ENCODE assay signal across 1 cellular context in the genomic region with DNA sequence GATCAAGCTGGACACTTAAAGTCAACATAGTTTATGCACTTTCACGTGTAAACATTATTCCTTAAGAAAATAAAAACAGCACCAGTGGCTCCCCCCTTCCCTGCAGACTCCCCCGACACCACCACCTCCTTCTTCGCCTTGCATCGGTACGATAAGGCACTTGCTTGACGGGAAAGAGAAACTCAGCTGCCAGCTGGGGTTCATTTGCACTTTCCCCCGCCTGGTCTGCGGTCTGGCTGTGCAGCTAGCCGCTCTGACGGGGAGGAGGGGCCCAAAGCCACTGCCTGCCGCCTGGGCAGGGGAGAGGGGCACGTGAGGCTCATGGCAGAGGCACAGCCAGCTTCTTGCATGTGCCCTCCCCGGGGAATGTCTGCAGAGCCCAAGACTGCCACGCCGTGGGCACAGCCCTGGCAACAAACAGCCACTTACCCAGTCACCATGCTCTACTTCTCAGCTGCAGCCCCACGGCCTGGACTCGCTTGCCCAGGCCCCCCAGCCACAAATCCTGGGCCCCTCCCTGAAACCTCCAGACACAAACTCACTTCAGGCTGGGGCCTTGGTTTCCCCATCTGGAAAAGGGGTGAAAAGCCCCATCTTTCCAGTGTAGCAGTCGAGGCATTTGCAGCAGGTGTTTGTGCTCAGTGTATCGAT.
TF ChIP-seq lines count a peak whose summit lies in the region.

No MANE protein-coding gene starts in this region.

TF ChIP-seq in HepG2, 621 proteins besides CTCF, POLR2A, EP300 and RAD21 (continued from another document and continues in another):
- TF ChIP-seq, protein P1, sequence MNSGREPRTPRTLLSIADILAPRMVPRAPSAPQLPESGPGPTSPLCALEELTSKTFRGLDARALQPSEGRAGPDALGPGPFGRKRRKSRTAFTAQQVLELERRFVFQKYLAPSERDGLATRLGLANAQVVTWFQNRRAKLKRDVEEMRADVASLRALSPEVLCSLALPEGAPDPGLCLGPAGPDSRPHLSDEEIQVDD (CRISPR knock-in tag; IDR thresholded peaks at IDR 0.05; ENCODE audit: borderline replicate concordance): peak; percentile 80; the same call in 1 of the 2 replicates
- TF ChIP-seq DZIP1 (CRISPR knock-in tag; IDR thresholded peaks at IDR 0.05): no peak
- TF ChIP-seq ZNF883 (CRISPR knock-in tag; IDR thresholded peaks at IDR 0.05; ENCODE audit: not compliant biosample characterization): no peak
- TF ChIP-seq NCOA1 (CRISPR knock-in tag; IDR thresholded peaks at IDR 0.05): no peak
- TF ChIP-seq PAX8 (CRISPR knock-in tag; IDR thresholded peaks at IDR 0.05; ENCODE audit: borderline replicate concordance): no peak
- TF ChIP-seq ZNF747 (CRISPR knock-in tag; IDR thresholded peaks at IDR 0.05; ENCODE audit: borderline replicate concordance): peak; percentile 53; the same call in 1 of the 2 replicates
- TF ChIP-seq JUNB (CRISPR knock-in tag; IDR thresholded peaks at IDR 0.05; ENCODE audit: borderline replicate concordance): no peak
- peak; percentile 86; the same call in 1 of the 2 replicates for TF ChIP-seq ZBTB4 (CRISPR knock-in tag; IDR thresholded peaks at IDR 0.05; ENCODE audit: borderline replicate concordance)
- TF ChIP-seq, protein P2, sequence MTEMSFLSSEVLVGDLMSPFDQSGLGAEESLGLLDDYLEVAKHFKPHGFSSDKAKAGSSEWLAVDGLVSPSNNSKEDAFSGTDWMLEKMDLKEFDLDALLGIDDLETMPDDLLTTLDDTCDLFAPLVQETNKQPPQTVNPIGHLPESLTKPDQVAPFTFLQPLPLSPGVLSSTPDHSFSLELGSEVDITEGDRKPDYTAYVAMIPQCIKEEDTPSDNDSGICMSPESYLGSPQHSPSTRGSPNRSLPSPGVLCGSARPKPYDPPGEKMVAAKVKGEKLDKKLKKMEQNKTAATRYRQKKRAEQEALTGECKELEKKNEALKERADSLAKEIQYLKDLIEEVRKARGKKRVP (CRISPR knock-in tag; IDR thresholded peaks at IDR 0.05): no peak
- no peak for TF ChIP-seq ZNF770 (CRISPR knock-in tag; IDR thresholded peaks at IDR 0.05)
- peak; percentile 90; the same call in 1 of the 2 replicates for TF ChIP-seq ZBTB7A (CRISPR knock-in tag; IDR thresholded peaks at IDR 0.05)
- TF ChIP-seq ZNF362 (CRISPR knock-in tag; IDR thresholded peaks at IDR 0.05; ENCODE audit: borderline replicate concordance): no peak; the same call in 1 of the 2 replicates
- no peak; the same call in 1 of the 2 replicates for TF ChIP-seq MXD4 (CRISPR knock-in tag; IDR thresholded peaks at IDR 0.05)
- TF ChIP-seq HNF4G (IDR thresholded peaks at IDR 0.05; ENCODE audit: borderline replicate concordance, low read depth, low read length): no peak
- no peak; the same call in 1 of the 2 replicates for TF ChIP-seq HNF4G (CRISPR knock-in tag; IDR thresholded peaks at IDR 0.05; ENCODE audit: borderline replicate concordance, low read depth)
- TF ChIP-seq MEIS1 (CRISPR knock-in tag; IDR thresholded peaks at IDR 0.05; ENCODE audit: borderline replicate concordance): no peak
- TF ChIP-seq SRSF9 (IDR thresholded peaks at IDR 0.05; ENCODE audit: borderline replicate concordance, insufficient read depth, low read depth, low read length, poor library complexity, severe bottlenecking): no peak
- TF ChIP-seq MBNL3 (CRISPR knock-in tag; conservative IDR thresholded peaks at IDR 0.05): no peak
- TF ChIP-seq ZBTB37 (CRISPR knock-in tag; IDR thresholded peaks at IDR 0.05): no peak
- TF ChIP-seq, protein P3, sequence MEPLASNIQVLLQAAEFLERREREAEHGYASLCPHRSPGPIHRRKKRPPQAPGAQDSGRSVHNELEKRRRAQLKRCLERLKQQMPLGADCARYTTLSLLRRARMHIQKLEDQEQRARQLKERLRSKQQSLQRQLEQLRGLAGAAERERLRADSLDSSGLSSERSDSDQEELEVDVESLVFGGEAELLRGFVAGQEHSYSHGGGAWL (CRISPR knock-in tag; IDR thresholded peaks at IDR 0.05): peak; percentile 28; the same call in 1 of the 2 replicates
- TF ChIP-seq ZNF501 (CRISPR knock-in tag; IDR thresholded peaks at IDR 0.05): 0 out of 2 replicates have a peak, but pooled peaks have one; percentile 2
- TF ChIP-seq THAP11 (CRISPR knock-in tag; IDR thresholded peaks at IDR 0.05): no peak
- peak; percentile 50; the same call in 1 of the 2 replicates for TF ChIP-seq TFDP2 (CRISPR knock-in tag; IDR thresholded peaks at IDR 0.05)
- TF ChIP-seq ZNF24 (IDR thresholded peaks at IDR 0.05): no peak
- TF ChIP-seq, protein P4, sequence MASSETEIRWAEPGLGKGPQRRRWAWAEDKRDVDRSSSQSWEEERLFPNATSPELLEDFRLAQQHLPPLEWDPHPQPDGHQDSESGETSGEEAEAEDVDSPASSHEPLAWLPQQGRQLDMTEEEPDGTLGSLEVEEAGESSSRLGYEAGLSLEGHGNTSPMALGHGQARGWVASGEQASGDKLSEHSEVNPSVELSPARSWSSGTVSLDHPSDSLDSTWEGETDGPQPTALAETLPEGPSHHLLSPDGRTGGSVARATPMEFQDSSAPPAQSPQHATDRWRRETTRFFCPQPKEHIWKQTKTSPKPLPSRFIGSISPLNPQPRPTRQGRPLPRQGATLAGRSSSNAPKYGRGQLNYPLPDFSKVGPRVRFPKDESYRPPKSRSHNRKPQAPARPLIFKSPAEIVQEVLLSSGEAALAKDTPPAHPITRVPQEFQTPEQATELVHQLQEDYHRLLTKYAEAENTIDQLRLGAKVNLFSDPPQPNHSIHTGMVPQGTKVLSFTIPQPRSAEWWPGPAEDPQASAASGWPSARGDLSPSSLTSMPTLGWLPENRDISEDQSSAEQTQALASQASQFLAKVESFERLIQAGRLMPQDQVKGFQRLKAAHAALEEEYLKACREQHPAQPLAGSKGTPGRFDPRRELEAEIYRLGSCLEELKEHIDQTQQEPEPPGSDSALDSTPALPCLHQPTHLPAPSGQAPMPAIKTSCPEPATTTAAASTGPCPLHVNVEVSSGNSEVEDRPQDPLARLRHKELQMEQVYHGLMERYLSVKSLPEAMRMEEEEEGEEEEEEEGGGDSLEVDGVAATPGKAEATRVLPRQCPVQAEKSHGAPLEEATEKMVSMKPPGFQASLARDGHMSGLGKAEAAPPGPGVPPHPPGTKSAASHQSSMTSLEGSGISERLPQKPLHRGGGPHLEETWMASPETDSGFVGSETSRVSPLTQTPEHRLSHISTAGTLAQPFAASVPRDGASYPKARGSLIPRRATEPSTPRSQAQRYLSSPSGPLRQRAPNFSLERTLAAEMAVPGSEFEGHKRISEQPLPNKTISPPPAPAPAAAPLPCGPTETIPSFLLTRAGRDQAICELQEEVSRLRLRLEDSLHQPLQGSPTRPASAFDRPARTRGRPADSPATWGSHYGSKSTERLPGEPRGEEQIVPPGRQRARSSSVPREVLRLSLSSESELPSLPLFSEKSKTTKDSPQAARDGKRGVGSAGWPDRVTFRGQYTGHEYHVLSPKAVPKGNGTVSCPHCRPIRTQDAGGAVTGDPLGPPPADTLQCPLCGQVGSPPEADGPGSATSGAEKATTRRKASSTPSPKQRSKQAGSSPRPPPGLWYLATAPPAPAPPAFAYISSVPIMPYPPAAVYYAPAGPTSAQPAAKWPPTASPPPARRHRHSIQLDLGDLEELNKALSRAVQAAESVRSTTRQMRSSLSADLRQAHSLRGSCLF (CRISPR knock-in tag; IDR thresholded peaks at IDR 0.05; ENCODE audit: borderline replicate concordance): no peak
- peak; percentile 63; the same call in 1 of the 2 replicates for TF ChIP-seq TFDP1 (CRISPR knock-in tag; IDR thresholded peaks at IDR 0.05; ENCODE audit: borderline replicate concordance)
- TF ChIP-seq ZNF124 (CRISPR knock-in tag; IDR thresholded peaks at IDR 0.05): no peak
